16 cellular contexts compared by ENCODE assay signal in the genomic region with DNA sequence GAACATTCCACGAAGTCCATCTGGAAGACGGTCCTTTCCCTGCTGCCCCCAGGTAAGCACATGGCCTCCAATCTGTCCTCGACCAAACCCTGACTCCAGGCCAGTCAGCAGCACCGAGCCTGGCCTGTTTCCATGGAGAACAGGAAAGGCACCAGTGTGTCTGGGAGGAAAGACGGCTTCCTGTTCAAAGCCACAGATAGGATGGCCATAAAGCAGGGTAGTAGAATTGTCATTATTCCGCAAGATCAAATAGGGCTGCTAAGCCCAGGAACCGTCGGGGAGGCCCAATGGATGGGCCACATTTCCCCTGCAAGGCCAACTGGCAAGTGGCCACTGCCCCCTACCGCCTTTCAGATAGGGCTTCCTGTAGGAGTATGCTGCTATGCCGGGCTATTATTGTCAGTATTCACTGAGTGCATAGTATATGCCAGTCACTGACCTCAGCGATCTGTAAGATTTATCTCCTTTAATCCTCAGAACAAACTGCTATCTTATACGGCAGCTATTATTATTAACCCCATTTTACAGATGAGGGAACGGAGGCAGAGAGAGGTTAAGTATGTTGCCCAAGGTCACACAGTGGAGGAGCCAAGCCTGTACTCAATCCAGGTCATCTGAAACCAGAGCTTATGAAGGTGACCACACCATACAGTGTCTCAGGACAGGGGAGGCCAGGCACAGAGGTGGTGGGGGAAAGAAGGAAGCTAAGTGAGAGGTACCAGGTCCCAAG. TPM values are rescaled to one million over a fixed set of nuclear protein-coding genes. Genes with fewer than 3 reads are reported as not detected.
A peak's percentile ranks its signal among the peaks of the same experiment; 100 is the strongest.
DNase-seq lines count a peak whose midpoint lies in the region; ATAC-seq, FAIRE-seq and TF ChIP-seq lines count a peak whose summit lies in the region.
"Had no signal": no experiment of that assay in that cellular context is flagged by ENCODE, and none has a peak within 500 bp of the region (broad histone marks: within the 10 kb centered on the region; RNA-seq: fewer than 3 reads in every experiment).

No MANE protein-coding gene starts in this region.

- H3K27ac ChIP-seq in parathyroid adenoma = peak overlapping the region; percentile 35
- H3K27ac ChIP-seq: psoas muscle, vagina had no signal

- no peaks in the 10 kb centered on the region for H3K36me3 ChIP-seq in parathyroid adenoma (ENCODE audit: control insufficient read depth, insufficient read depth, low read length)
- H3K36me3 ChIP-seq: vagina had no signal

- no peaks in the 10 kb centered on the region for H3K4me1 ChIP-seq in parathyroid adenoma
- H3K4me1 ChIP-seq: psoas muscle, vagina had no signal

- no peaks in the 10 kb centered on the region for H3K9me3 ChIP-seq in parathyroid adenoma (ENCODE audit: control insufficient read depth, low read length)
- H3K9me3 ChIP-seq: psoas muscle, vagina had no signal

- no peaks in the 10 kb centered on the region for H3K79me2 ChIP-seq in parathyroid adenoma

- H3K27me3 ChIP-seq in parathyroid adenoma (ENCODE audit: control insufficient read depth, insufficient read depth, low read length) = no peaks in the 10 kb centered on the region
- H3K27me3 ChIP-seq: vagina had no signal

- H3K4me2 ChIP-seq in parathyroid adenoma (ENCODE audit: low read length) = no peak overlapping the region

- no peak for FAIRE-seq in urothelium cell line (lab: Jason Lieb, UNC)
- FAIRE-seq: H54 had no signal

- peak; percentile 76 for DNase-seq in GDM1 (lab: John Stamatoyannopoulos, UW)
- DNase-seq in SKM-1 (lab: John Stamatoyannopoulos, UW; ENCODE audit: unreplicated experiment) = peak; percentile 44
- DNase-seq in glomerular endothelial cell (ENCODE audit: extremely low read depth, low read depth, low spot score) = peak; percentile 55
- DNase-seq in urothelium cell line (ENCODE audit: low spot score) = no peak
- DNase-seq in H4 (ENCODE audit: low spot score) = no peak
- DNase-seq in NCI-H510A (lab: John Stamatoyannopoulos, UW) = no peak
- DNase-seq: activated CD4-positive, alpha-beta T cell treated with anti-CD3 and anti-CD28 coated beads for 4 hours; CD4-positive, alpha-beta memory T cell; kidney glomerular epithelial cell; NCI-H446; SHP77 had no signal

- no peak overlapping the region for H3K4me3 ChIP-seq in parathyroid adenoma (ENCODE audit: low read depth, low read length)
- H3K4me3 ChIP-seq: psoas muscle, vagina had no signal

- H3K9ac ChIP-seq in parathyroid adenoma = no peak overlapping the region

- no peak for TF ChIP-seq CTCF in parathyroid adenoma (IDR thresholded peaks at IDR 0.05)

- H2AFZ ChIP-seq in parathyroid adenoma = no peak overlapping the region

- no peak for ATAC-seq in GM19452 (IDR thresholded peaks at IDR 0.05; ENCODE audit: unreplicated experiment)
- ATAC-seq: psoas muscle had no signal

RNA-seq across cellular contexts. Expression of gene PLCG2, which starts 23.0 kb away (rescaled TPM):
- total RNA-seq in glomerular endothelial cell = 26.4 and 36.8 TPM in 2 replicates
- 2.2 and 3.2 TPM in 2 replicates for total RNA-seq in H4 (2014; rRNA removed; shearing (Covaris generic))

Comparison
In these comparisons a context has a peak if more than half of its experiments do, and no peak if none do; other contexts are left out.
1. DNase-seq: peak in GDM1 (single experiment), SKM-1 (single experiment) and glomerular endothelial cell (single experiment); none in urothelium cell line (single experiment), H4 (single experiment) and NCI-H510A (single experiment).